ENCODE assay signal across 1 cellular context in genomic region chr10:123008379-123009104, GRCh38.
A peak's percentile ranks its signal among the peaks of the same experiment; 100 is the strongest.
TF ChIP-seq lines count a peak whose summit lies in the region.

ACADSB (plus strand) TSS chr10:123009006; CDS start chr10:123009030, 24 bp downstream.
IKZF5 (minus strand) TSS chr10:123008795; CDS start chr10:122998625, 10,170 bp downstream.

TF ChIP-seq in K562, 482 proteins besides CTCF, POLR2A, EP300 and RAD21 (continued from another document and continues in another):
- TF ChIP-seq TOE1 (IDR thresholded peaks at IDR 0.05; ENCODE audit: borderline replicate concordance), result peak; percentile 69; the same call in 1 of the 2 replicates
- TF ChIP-seq TOE1 (CRISPR knock-in tag; IDR thresholded peaks at IDR 0.05; ENCODE audit: borderline replicate concordance, low read depth), result no peak
- TF ChIP-seq ZNF232 (CRISPR knock-in tag; IDR thresholded peaks at IDR 0.05), result no peak
- TF ChIP-seq SP1 (CRISPR knock-in tag; IDR thresholded peaks at IDR 0.05), result peak; percentile 87
- TF ChIP-seq NEUROD1 (IDR thresholded peaks at IDR 0.05; ENCODE audit: borderline replicate concordance, low read depth, low read length, partially characterized antibody), result peak; percentile 80
- TF ChIP-seq NKRF (IDR thresholded peaks at IDR 0.05; ENCODE audit: borderline replicate concordance), result peak; percentile 79
- TF ChIP-seq HMG20B (CRISPR knock-in tag; IDR thresholded peaks at IDR 0.05), result no peak
- TF ChIP-seq, protein P1, sequence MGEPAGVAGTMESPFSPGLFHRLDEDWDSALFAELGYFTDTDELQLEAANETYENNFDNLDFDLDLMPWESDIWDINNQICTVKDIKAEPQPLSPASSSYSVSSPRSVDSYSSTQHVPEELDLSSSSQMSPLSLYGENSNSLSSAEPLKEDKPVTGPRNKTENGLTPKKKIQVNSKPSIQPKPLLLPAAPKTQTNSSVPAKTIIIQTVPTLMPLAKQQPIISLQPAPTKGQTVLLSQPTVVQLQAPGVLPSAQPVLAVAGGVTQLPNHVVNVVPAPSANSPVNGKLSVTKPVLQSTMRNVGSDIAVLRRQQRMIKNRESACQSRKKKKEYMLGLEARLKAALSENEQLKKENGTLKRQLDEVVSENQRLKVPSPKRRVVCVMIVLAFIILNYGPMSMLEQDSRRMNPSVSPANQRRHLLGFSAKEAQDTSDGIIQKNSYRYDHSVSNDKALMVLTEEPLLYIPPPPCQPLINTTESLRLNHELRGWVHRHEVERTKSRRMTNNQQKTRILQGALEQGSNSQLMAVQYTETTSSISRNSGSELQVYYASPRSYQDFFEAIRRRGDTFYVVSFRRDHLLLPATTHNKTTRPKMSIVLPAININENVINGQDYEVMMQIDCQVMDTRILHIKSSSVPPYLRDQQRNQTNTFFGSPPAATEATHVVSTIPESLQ (CRISPR knock-in tag; IDR thresholded peaks at IDR 0.05), result no peak
- TF ChIP-seq PCBP1 (IDR thresholded peaks at IDR 0.05; ENCODE audit: low read depth, low read length, poor library complexity, severe bottlenecking), result peak; percentile 19
- TF ChIP-seq CHD2 (IDR thresholded peaks at IDR 0.05; ENCODE audit: low read depth, low read length), result peak; percentile 97
- TF ChIP-seq ZFP30 (CRISPR knock-in tag; IDR thresholded peaks at IDR 0.05; ENCODE audit: borderline replicate concordance), result no peak
- TF ChIP-seq CREB1 (IDR thresholded peaks at IDR 0.05), result peak; percentile 82
- peak; percentile 63 for TF ChIP-seq CREB1 (CRISPR knock-in tag; IDR thresholded peaks at IDR 0.05)
- peak in 1 of 2 experiments; percentile 53; a peak in 2 of 4 replicates for TF ChIP-seq MNT (conservative IDR thresholded peaks at IDR 0.05)
- TF ChIP-seq ZSCAN29 (IDR thresholded peaks at IDR 0.05), result no peak
- no peak for TF ChIP-seq CAMTA2 (CRISPR knock-in tag; conservative IDR thresholded peaks at IDR 0.05)
- peak; percentile 51 to 77; a peak in 3 of 4 replicates for TF ChIP-seq SIN3A (IDR thresholded peaks at IDR 0.05; ENCODE audit: borderline replicate concordance in 2 of 2, control insufficient read depth in 1 of 2, low read depth in 2 of 2, low read length in 2 of 2)
- TF ChIP-seq POLR2B (IDR thresholded peaks at IDR 0.05; ENCODE audit: low read depth, partially characterized antibody), result peak; percentile 74
- no peak for TF ChIP-seq SMAD3 (CRISPR knock-in tag; conservative IDR thresholded peaks at IDR 0.05)
- TF ChIP-seq MLLT1 (IDR thresholded peaks at IDR 0.05), result peak in 1 of 2 experiments; percentile 30; a peak in 1 of 4 replicates
- TF ChIP-seq, protein P2, sequence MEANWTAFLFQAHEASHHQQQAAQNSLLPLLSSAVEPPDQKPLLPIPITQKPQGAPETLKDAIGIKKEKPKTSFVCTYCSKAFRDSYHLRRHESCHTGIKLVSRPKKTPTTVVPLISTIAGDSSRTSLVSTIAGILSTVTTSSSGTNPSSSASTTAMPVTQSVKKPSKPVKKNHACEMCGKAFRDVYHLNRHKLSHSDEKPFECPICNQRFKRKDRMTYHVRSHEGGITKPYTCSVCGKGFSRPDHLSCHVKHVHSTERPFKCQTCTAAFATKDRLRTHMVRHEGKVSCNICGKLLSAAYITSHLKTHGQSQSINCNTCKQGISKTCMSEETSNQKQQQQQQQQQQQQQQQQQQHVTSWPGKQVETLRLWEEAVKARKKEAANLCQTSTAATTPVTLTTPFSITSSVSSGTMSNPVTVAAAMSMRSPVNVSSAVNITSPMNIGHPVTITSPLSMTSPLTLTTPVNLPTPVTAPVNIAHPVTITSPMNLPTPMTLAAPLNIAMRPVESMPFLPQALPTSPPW (CRISPR knock-in tag; IDR thresholded peaks at IDR 0.05), result peak; percentile 96
- TF ChIP-seq EP400 (IDR thresholded peaks at IDR 0.05), result peak; percentile 69; the same call in 1 of the 2 replicates
- TF ChIP-seq ARID1B (IDR thresholded peaks at IDR 0.05), result peak; percentile 14; the same call in 1 of the 2 replicates
- TF ChIP-seq RBBP5 (IDR thresholded peaks at IDR 0.05; ENCODE audit: borderline replicate concordance, insufficient read depth, low read length, poor library complexity, severe bottlenecking), result peak; percentile 79
- peak in 1 of 2 experiments; percentile 60; a peak in 2 of 4 replicates for TF ChIP-seq HDAC1 (IDR thresholded peaks at IDR 0.05)
- TF ChIP-seq BCL6 (CRISPR knock-in tag; IDR thresholded peaks at IDR 0.05), result no peak
- 0 out of 2 replicates have a peak, but pooled peaks have one; percentile 11 for TF ChIP-seq NFIC (IDR thresholded peaks at IDR 0.05)
- peak; percentile 83 for TF ChIP-seq SUPT5H (IDR thresholded peaks at IDR 0.05)
- no peak for TF ChIP-seq ZNF24 (IDR thresholded peaks at IDR 0.05)
- peak; percentile 66; the same call in 1 of the 2 replicates for TF ChIP-seq TFAP4 (CRISPR knock-in tag; IDR thresholded peaks at IDR 0.05; ENCODE audit: borderline replicate concordance)
- 0 out of 2 replicates have a peak, but pooled peaks have one; percentile 28 for TF ChIP-seq RNF2 (IDR thresholded peaks at IDR 0.05)
- TF ChIP-seq TAF9B (IDR thresholded peaks at IDR 0.05; ENCODE audit: partially characterized antibody), result peak; percentile 88
- TF ChIP-seq MBD2 (IDR thresholded peaks at IDR 0.05; ENCODE audit: borderline replicate concordance, low read depth), result 0 out of 2 replicates have a peak, but pooled peaks have one; percentile 45
- TF ChIP-seq ZNF436 (CRISPR knock-in tag; IDR thresholded peaks at IDR 0.05), result no peak
- TF ChIP-seq THAP7 (CRISPR knock-in tag; IDR thresholded peaks at IDR 0.05), result peak; percentile 93
- peak; percentile 56 for TF ChIP-seq EGR1 (conservative IDR thresholded peaks at IDR 0.05)
- TF ChIP-seq ZNF398 (CRISPR knock-in tag; IDR thresholded peaks at IDR 0.05), result peak; percentile 54; the same call in 1 of the 2 replicates
- TF ChIP-seq KLF16 (IDR thresholded peaks at IDR 0.05), result peak; percentile 77
- peak; percentile 37; the same call in 1 of the 2 replicates for TF ChIP-seq CREB3L1 (IDR thresholded peaks at IDR 0.05; ENCODE audit: borderline replicate concordance, low read depth)
- TF ChIP-seq NFRKB (IDR thresholded peaks at IDR 0.05; ENCODE audit: low read depth), result peak; percentile 89
- TF ChIP-seq, protein P3, sequence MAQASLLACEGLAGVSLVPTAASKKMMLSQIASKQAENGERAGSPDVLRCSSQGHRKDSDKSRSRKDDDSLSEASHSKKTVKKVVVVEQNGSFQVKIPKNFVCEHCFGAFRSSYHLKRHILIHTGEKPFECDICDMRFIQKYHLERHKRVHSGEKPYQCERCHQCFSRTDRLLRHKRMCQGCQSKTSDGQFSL (CRISPR knock-in tag; IDR thresholded peaks at IDR 0.05), result peak; percentile 76
- TF ChIP-seq, protein P3 (tag; IDR thresholded peaks at IDR 0.05), result peak in 1 of 2 experiments; percentile 50; a peak in 1 of 4 replicates
- TF ChIP-seq MXD1 (CRISPR knock-in tag; IDR thresholded peaks at IDR 0.05; ENCODE audit: borderline replicate concordance, poor library complexity, severe bottlenecking), result no peak
- peak in 1 of 2 experiments; percentile 55; a peak in 3 of 4 replicates for TF ChIP-seq NRF1 (conservative IDR thresholded peaks at IDR 0.05 in 1 of 2, IDR thresholded peaks at IDR 0.05 in 1 of 2)
- TF ChIP-seq POLR2G (IDR thresholded peaks at IDR 0.05; ENCODE audit: low read depth, low read length), result peak; percentile 93
- peak; percentile 11; the same call in 1 of the 2 replicates for TF ChIP-seq CTBP1 (IDR thresholded peaks at IDR 0.05; ENCODE audit: borderline replicate concordance)
- peak; percentile 65 to 71 for TF ChIP-seq MAZ (CRISPR knock-in tag; conservative IDR thresholded peaks at IDR 0.05 in 1 of 2, IDR thresholded peaks at IDR 0.05 in 1 of 2)
- peak; percentile 85 for TF ChIP-seq KDM5B (IDR thresholded peaks at IDR 0.05; ENCODE audit: insufficient replicate concordance, low read depth, low read length)
- TF ChIP-seq, protein P4, sequence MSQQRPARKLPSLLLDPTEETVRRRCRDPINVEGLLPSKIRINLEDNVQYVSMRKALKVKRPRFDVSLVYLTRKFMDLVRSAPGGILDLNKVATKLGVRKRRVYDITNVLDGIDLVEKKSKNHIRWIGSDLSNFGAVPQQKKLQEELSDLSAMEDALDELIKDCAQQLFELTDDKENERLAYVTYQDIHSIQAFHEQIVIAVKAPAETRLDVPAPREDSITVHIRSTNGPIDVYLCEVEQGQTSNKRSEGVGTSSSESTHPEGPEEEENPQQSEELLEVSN (IDR thresholded peaks at IDR 0.05; ENCODE audit: borderline replicate concordance in 1 of 2, extremely low read depth in 1 of 2, insufficient read depth in 1 of 2, insufficient read length in 1 of 2, low read depth in 1 of 2, low read length in 1 of 2, poor library complexity in 1 of 2, severe bottlenecking in 1 of 2), result peak in 1 of 2 experiments; percentile 44
